In the genomic region with DNA sequence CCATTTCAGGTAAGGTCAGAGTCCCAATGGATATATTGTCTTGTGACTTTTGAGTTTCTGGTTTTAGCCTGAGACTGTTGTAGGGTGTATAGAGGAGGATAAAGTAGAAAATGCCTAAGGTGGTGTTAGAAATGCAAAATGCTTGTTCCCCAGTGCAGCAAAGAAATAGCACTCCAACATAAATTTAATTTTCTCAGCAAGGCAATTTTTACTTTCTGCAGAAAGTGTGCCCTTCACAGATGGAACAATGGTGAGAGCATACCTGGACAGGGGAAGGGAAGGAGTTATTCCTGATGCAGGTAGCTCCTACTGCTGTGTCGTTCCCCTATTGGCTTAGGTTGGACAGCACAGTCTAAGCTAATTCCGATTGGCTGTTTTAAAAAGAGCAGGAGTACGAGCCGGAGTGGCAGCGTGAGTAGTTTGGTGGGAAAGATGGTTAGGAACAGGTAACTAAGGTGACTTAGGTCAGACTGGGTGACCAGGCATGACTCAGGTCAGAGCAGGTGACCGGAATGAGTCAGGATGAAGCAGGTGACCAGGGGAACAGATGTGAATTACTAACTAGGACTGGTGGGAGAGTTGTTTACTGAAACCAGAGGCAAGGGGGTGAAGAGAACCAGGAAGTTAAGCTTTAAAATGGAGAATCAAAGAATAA, we compare ENCODE assay signal across 20 cellular contexts. TPM values are rescaled to one million over a fixed set of nuclear protein-coding genes. Genes with fewer than 3 reads are reported as not detected.
"Had no signal": no experiment of that assay in that cellular context is flagged by ENCODE, and none has a peak within 500 bp of the region (broad histone marks: within the 10 kb centered on the region; RNA-seq: fewer than 3 reads in every experiment).

No MANE protein-coding gene starts in this region.

- H3K4me3 Mint-ChIP-seq: activated naive CD4-positive, alpha-beta T cell treated with anti-CD3 and anti-CD28 coated beads, Interleukin-2, amount 50 U/mL, for 24 hours; activated T-cell treated with anti-CD3 and anti-CD28 coated beads, Interleukin-2, amount 50 U/mL, for 24 hours; naive B cell; stimulated activated effector memory CD8-positive, alpha-beta T cell treated with anti-CD3 and anti-CD28 coated beads, Interleukin-12 subunit alpha, Interleukin-12 subunit beta, amount 100 ng/mL, for 72 hours had no signal

- H3K4me3 ChIP-seq: lower lobe of right lung, smooth muscle cell, upper lobe of right lung had no signal

- H3K27ac Mint-ChIP-seq: activated naive CD4-positive, alpha-beta T cell treated with anti-CD3 and anti-CD28 coated beads, Interleukin-2, amount 50 U/mL, for 24 hours; activated T-cell treated with anti-CD3 and anti-CD28 coated beads, Interleukin-2, amount 50 U/mL, for 24 hours; stimulated activated effector memory CD8-positive, alpha-beta T cell treated with anti-CD3 and anti-CD28 coated beads, Interleukin-12 subunit alpha, Interleukin-12 subunit beta, amount 100 ng/mL, for 72 hours had no signal

- H3K4me1 Mint-ChIP-seq: activated naive CD4-positive, alpha-beta T cell treated with anti-CD3 and anti-CD28 coated beads, Interleukin-2, amount 50 U/mL, for 24 hours; stimulated activated effector memory CD8-positive, alpha-beta T cell treated with anti-CD3 and anti-CD28 coated beads, Interleukin-12 subunit alpha, Interleukin-12 subunit beta, amount 100 ng/mL, for 72 hours had no signal

- H3K36me3 Mint-ChIP-seq: stimulated activated effector memory CD8-positive, alpha-beta T cell treated with anti-CD3 and anti-CD28 coated beads, Interleukin-12 subunit alpha, Interleukin-12 subunit beta, amount 100 ng/mL, for 72 hours had no signal

- H3K27me3 Mint-ChIP-seq: activated naive CD4-positive, alpha-beta T cell treated with anti-CD3 and anti-CD28 coated beads, Interleukin-2, amount 50 U/mL, for 24 hours; naive B cell had no signal

- H3K4me2 ChIP-seq: smooth muscle cell had no signal

- H3K27me3 ChIP-seq: upper lobe of right lung had no signal

- H3K4me1 ChIP-seq: lower lobe of right lung, upper lobe of right lung had no signal

- H3K36me3 ChIP-seq: lower lobe of right lung, upper lobe of right lung had no signal

- ATAC-seq: left cardiac atrium; lower lobe of right lung; right cardiac atrium; stimulated activated effector memory CD8-positive, alpha-beta T cell treated with anti-CD3 and anti-CD28 coated beads, Interleukin-12 subunit alpha, Interleukin-12 subunit beta, amount 100 ng/mL, for 72 hours; upper lobe of right lung had no signal

- H3K27ac ChIP-seq: epithelial cell of prostate, lower lobe of right lung, upper lobe of right lung had no signal

- DNase-seq: activated CD4-positive, alpha-beta T cell treated with anti-CD3 and anti-CD28 coated beads, Interleukin-2, amount 50 U/mL, for 4 hours; activated CD4-positive, CD25-positive, alpha-beta regulatory T cell treated with anti-CD3 and anti-CD28 coated beads, Interleukin-2, amount 50 U/mL, for 72 hours; activated effector memory CD4-positive, alpha-beta T cell treated with Interleukin-2 at 50 U/mL for 16 hours; activated T-cell treated with anti-CD3 and anti-CD28 coated beads, Interleukin-2, amount 50 U/mL, for 24 hours; central memory CD4-positive, alpha-beta T cell; cortex of kidney; effector CD8-positive, alpha-beta T cell; hypothalamus; left cardiac atrium; lower lobe of right lung; naive B cell; right cardiac atrium; upper lobe of right lung had no signal

RNA-seq across cellular contexts. Expression of a gene that starts 21.5 kb away (rescaled TPM):
- total RNA-seq: glomerular endothelial cell, left cardiac atrium, lower lobe of right lung, posterior vena cava, right cardiac atrium, smooth muscle cell, subcutaneous adipose tissue, upper lobe of right lung had no signal
- polyA plus RNA-seq: right cardiac atrium had no signal
